ENCODE assay signal across 1 cellular context in genomic region chr14:32507029-32507984, GRCh38.
TF ChIP-seq lines count a peak whose summit lies in the region.

No MANE protein-coding gene starts in this region.

TF ChIP-seq in K562, 482 proteins besides CTCF, POLR2A, EP300 and RAD21 (continued from another document):
- TF ChIP-seq ZNF512 (tag; IDR thresholded peaks at IDR 0.05) (no peak), HOMEZ (CRISPR knock-in tag; IDR thresholded peaks at IDR 0.05) (no peak), ETS1 (conservative IDR thresholded peaks at IDR 0.05; ENCODE audit: control insufficient read depth, low read depth, low read length) (no peak), MAFF (IDR thresholded peaks at IDR 0.05; ENCODE audit: low read length) (peak; percentile 77), C11orf30 (IDR thresholded peaks at IDR 0.05; ENCODE audit: low read depth) (peak; percentile 88), ZNF395 (CRISPR knock-in tag; IDR thresholded peaks at IDR 0.05) (peak; percentile 39; the same call in 1 of the 2 replicates), ATF3 (IDR thresholded peaks at IDR 0.05) (peak; percentile 85), ATF3 (CRISPR knock-in tag; conservative IDR thresholded peaks at IDR 0.05) (no peak), NCOA1 (IDR thresholded peaks at IDR 0.05; ENCODE audit: low read depth) (no peak)
